16 cellular contexts compared by ENCODE assay signal in the genomic region with DNA sequence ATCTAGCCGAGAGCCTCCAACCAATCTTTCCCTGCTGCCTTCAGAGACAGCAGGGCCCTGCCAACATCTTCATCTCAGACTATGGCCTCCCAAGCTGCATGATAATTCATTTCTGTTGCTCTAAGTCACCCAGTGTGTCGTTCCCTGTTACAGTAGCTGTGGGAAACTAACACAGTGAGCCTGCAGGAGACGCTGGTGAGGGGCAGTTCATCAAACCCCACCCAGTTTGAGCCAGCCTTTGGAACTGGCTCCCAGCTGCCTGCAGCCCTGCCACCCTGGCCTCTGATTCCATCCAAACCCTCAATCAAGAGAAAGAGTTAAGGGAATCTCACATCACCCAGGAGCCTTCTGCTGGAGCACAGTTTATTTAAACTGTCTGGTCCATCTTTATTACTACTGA.
DNase-seq lines count a peak whose midpoint lies in the region; ATAC-seq, FAIRE-seq and TF ChIP-seq lines count a peak whose summit lies in the region.
"Had no signal": no experiment of that assay in that cellular context is flagged by ENCODE, and none has a peak within 500 bp of the region (broad histone marks: within the 10 kb centered on the region; RNA-seq: fewer than 3 reads in every experiment).

No MANE protein-coding gene starts in this region.

- peak; percentile 34 to 51; a peak in 3 of 4 replicates for TF ChIP-seq RAD21 in H1 (IDR thresholded peaks at IDR 0.05 in 1 of 2, conservative IDR thresholded peaks at IDR 0.05 in 1 of 2; ENCODE audit: low read depth in 2 of 2, low read length in 2 of 2)

- no peaks in the 10 kb centered on the region for H4K20me1 ChIP-seq in H1 (replicated peaks in 1 of 2; ENCODE audit: control insufficient read depth in 1 of 2, insufficient read depth in 2 of 2, low read length in 2 of 2)

- peak; percentile 4 for TF ChIP-seq CTCF in HFF-Myc (IDR thresholded peaks at IDR 0.05; ENCODE audit: low read depth, low read length, missing control alignments)
- peak; percentile 49 to 66 (median 50) for TF ChIP-seq CTCF in H1 (IDR thresholded peaks at IDR 0.05; ENCODE audit: control extremely low read depth in 1 of 3, insufficient read depth in 1 of 3, low read depth in 1 of 3, low read length in 3 of 3)
- no peak for TF ChIP-seq CTCF in mucosa of descending colon (IDR thresholded peaks at IDR 0.05)

- no peak overlapping the region for H2BK20ac ChIP-seq in H1 (ENCODE audit: low read length)

- no peak overlapping the region for H3K27ac Mint-ChIP-seq in activated T-helper 2 cell treated with anti-CD3 and anti-CD28 coated beads, Interferon-gamma antibody, Interleukin-2, Interleukin-4, amounts not matched to agents 10 μg/mL and 5 μg/mL and 100 μg/mL, durations not matched to agents 14 hours and 24 hours and 36 hours
- H3K27ac Mint-ChIP-seq: HFFc6 had no signal

- no peak overlapping the region for H2BK15ac ChIP-seq in H1 (ENCODE audit: low read length)

- H2AK5ac ChIP-seq in H1 (ENCODE audit: low read depth, low read length): no peak overlapping the region

- WGBS in H1 (ENCODE audit: extremely low coverage in 1 of 2, insufficient coverage in 1 of 2, insufficient read length in 1 of 2, insufficient replicate concordance in 2 of 2, low coverage in 1 of 2, low lambda C conversion rate in 2 of 2, missing lambda C conversion rate in 1 of 2), 2 experiments: 51% methylated on average over 3 of the region's 3 CpGs; no CpG with 5 or more reads in 1 of the 2 experiments

- H3K9ac ChIP-seq in H1 (replicated peaks in 1 of 4; ENCODE audit: extremely low read depth in 1 of 4, low read depth in 3 of 4, low read length in 3 of 4): no peak overlapping the region

- no peaks in the 10 kb centered on the region for H3K27me3 ChIP-seq in H1 (replicated peaks in 1 of 4; ENCODE audit: control insufficient read depth in 3 of 4, extremely low read depth in 1 of 4, insufficient read depth in 3 of 4, low read length in 3 of 4)
- H3K27me3 ChIP-seq: MG63, SJCRH30 had no signal

- H3K4me1 Mint-ChIP-seq in activated T-helper 2 cell treated with anti-CD3 and anti-CD28 coated beads, Interferon-gamma antibody, Interleukin-2, Interleukin-4, amounts not matched to agents 10 μg/mL and 5 μg/mL and 100 μg/mL, durations not matched to agents 14 hours and 24 hours and 36 hours (ENCODE audit: low read depth): peaks cover 7% of the 10 kb centered on the region

- ATAC-seq in mucosa of descending colon: peak; percentile 26

- no peak overlapping the region for H3K4me2 ChIP-seq in H1 (ENCODE audit: insufficient read depth in 1 of 2, low read depth in 2 of 2, low read length in 2 of 2)
- H3K4me2 ChIP-seq: PC-9 had no signal

- H3K27me3 Mint-ChIP-seq in activated T-helper 2 cell treated with anti-CD3 and anti-CD28 coated beads, Interferon-gamma antibody, Interleukin-2, Interleukin-4, amounts not matched to agents 10 μg/mL and 5 μg/mL and 100 μg/mL, durations not matched to agents 14 hours and 24 hours and 36 hours (ENCODE audit: low read depth): no peaks in the 10 kb centered on the region

- DNase-seq in ELF-1 (ENCODE audit: low read depth, low spot score) (peak; percentile 25), HFF-Myc (ENCODE audit: extremely low read depth, low read depth) (no peak), H1 (ENCODE audit: low read depth in 1 of 2, low spot score in 2 of 2) (no peak), mucosa of descending colon (no peak), activated gamma-delta T cell treated with Interleukin-2 at 50 U/mL for 16 hours (no peak), NCI-H187 treated with DMSO at 0.1 percent for 48 hours (lab: John Stamatoyannopoulos, UW) (no peak)
- no peak for DNase-seq in activated T-helper 2 cell treated with anti-CD3 and anti-CD28 coated beads, Interferon-gamma antibody, Interleukin-2, Interleukin-4, amounts not matched to agents 10 μg/mL and 5 μg/mL and 100 μg/mL, durations not matched to agents 14 hours and 24 hours and 36 hours (ENCODE audit: low spot score)
- DNase-seq: HFFc6, MG63, NCI-H1092 treated with DMSO at 0.1 percent for 48 hours, NCI-H1694 treated with DMSO at 0.1 percent for 48 hours, NCI-H446, PC-9, SJCRH30 had no signal

- no peak overlapping the region for H4K5ac ChIP-seq in H1 (ENCODE audit: insufficient read length, low read depth, low read length)

- CTCF ChIA-PET in H1 (lab: Charles Lee; ENCODE audit: partially characterized antibody): interaction anchor here (1.0 to 4.8 kb wide), 11 partner anchors 24 to 209 kb away, joined by 3 to 28 read pairs (median 6); no protein-coding TSS in a partner anchor

- H3K27ac ChIP-seq in H1 (ENCODE audit: low read depth, low read length): no peak overlapping the region
- H3K27ac ChIP-seq: C4-2B, PC-9, SJCRH30 had no signal

- H3K23ac ChIP-seq in H1 (ENCODE audit: insufficient read length): no peak overlapping the region

- intact Hi-C loops in mucosa of descending colon (cut with DNase I, micrococcal nuclease): no loop called here
- intact Hi-C loops in activated T-helper 2 cell treated with anti-CD3 and anti-CD28 coated beads, Interferon-gamma antibody, Interleukin-2, Interleukin-4, amounts not matched to agents 10 μg/mL and 5 μg/mL and 100 μg/mL, durations not matched to agents 14 hours and 24 hours and 36 hours (cut with micrococcal nuclease): no loop called here

- no peak overlapping the region for H3K4ac ChIP-seq in H1 (replicated peaks; ENCODE audit: insufficient read length, low read depth, low read length)

- no peak overlapping the region for H2BK120ac ChIP-seq in H1 (replicated peaks; ENCODE audit: low read depth, low read length)

- no peaks in the 10 kb centered on the region for H3K36me3 Mint-ChIP-seq in activated T-helper 2 cell treated with anti-CD3 and anti-CD28 coated beads, Interferon-gamma antibody, Interleukin-2, Interleukin-4, amounts not matched to agents 10 μg/mL and 5 μg/mL and 100 μg/mL, durations not matched to agents 14 hours and 24 hours and 36 hours (ENCODE audit: low read depth)

- H3K14ac ChIP-seq in H1 (ENCODE audit: insufficient read length): no peak overlapping the region

- TF ChIP-seq EP300 in H1 (IDR thresholded peaks at IDR 0.05; ENCODE audit: borderline replicate concordance in 1 of 2, low read depth in 2 of 2, low read length in 2 of 2): no peak

- no peak overlapping the region for H3K56ac ChIP-seq in H1 (replicated peaks; ENCODE audit: insufficient read length, low read depth, low read length)

- H4K91ac ChIP-seq in H1 (replicated peaks; ENCODE audit: insufficient read length, low read length): no peak overlapping the region

- no peak overlapping the region for H2BK12ac ChIP-seq in H1 (ENCODE audit: low read depth, low read length)

- peak; percentile 66 for FAIRE-seq in H1 (lab: Jason Lieb, UNC)
- FAIRE-seq: GM12892 had no signal

- H4K8ac ChIP-seq in H1 (ENCODE audit: extremely low read depth, insufficient read depth, low read length): no peak overlapping the region

- H3K4me3 ChIP-seq in HFF-Myc (replicated peaks; ENCODE audit: low read depth, low read length) (no peak overlapping the region), H1 (ENCODE audit: extremely low read depth in 1 of 4, insufficient read depth in 2 of 4, low read depth in 3 of 4, low read length in 4 of 4) (no peak overlapping the region), mucosa of descending colon (no peak overlapping the region)
- H3K4me3 ChIP-seq: MG63, PC-9, SJCRH30 had no signal

- no peaks in the 10 kb centered on the region for H3K9me3 Mint-ChIP-seq in activated T-helper 2 cell treated with anti-CD3 and anti-CD28 coated beads, Interferon-gamma antibody, Interleukin-2, Interleukin-4, amounts not matched to agents 10 μg/mL and 5 μg/mL and 100 μg/mL, durations not matched to agents 14 hours and 24 hours and 36 hours
- H3K9me3 Mint-ChIP-seq: HFFc6 had no signal

- H3K23me2 ChIP-seq in H1 (ENCODE audit: low read depth, low read length): no peaks in the 10 kb centered on the region

- H3K36me3 ChIP-seq in H1 (ENCODE audit: control insufficient read depth in 2 of 4, insufficient read depth in 4 of 4, low read length in 3 of 4) (no peaks in the 10 kb centered on the region), mucosa of descending colon (ENCODE audit: low read depth) (no peaks in the 10 kb centered on the region)
- H3K36me3 ChIP-seq: MG63, SJCRH30 had no signal

- POLR2A ChIA-PET in H1 (lab: Charles Lee; ENCODE audit: partially characterized antibody): interaction anchor here (1.5 kb wide), 1 partner anchor 51 kb away, joined by 4 read pairs; no protein-coding TSS in a partner anchor

- 0 out of 2 replicates have a peak overlapping the region, but pooled peaks have one; percentile 20 for H2AFZ ChIP-seq in H1 (ENCODE audit: low read length)
- H2AFZ ChIP-seq: PC-9 had no signal

- no peak overlapping the region for H3K18ac ChIP-seq in H1 (ENCODE audit: extremely low read depth, low read length)

- H2BK5ac ChIP-seq in H1 (ENCODE audit: low read depth, low read length): no peak overlapping the region

- H3K79me1 ChIP-seq in H1 (ENCODE audit: low read depth, low read length): no peaks in the 10 kb centered on the region

- no peak for TF ChIP-seq POLR2A in H1 (IDR thresholded peaks at IDR 0.05; ENCODE audit: control extremely low read depth in 1 of 2, low read depth in 2 of 2, low read length in 2 of 2)

- no peaks in the 10 kb centered on the region for H3K79me2 ChIP-seq in H1 (ENCODE audit: control insufficient read depth in 1 of 2, insufficient read depth in 2 of 2, low read length in 2 of 2)

- H3K4me1 ChIP-seq in H1 (replicated peaks in 1 of 4; ENCODE audit: control insufficient read depth in 3 of 4, insufficient read depth in 4 of 4, low read length in 3 of 4): peaks cover 0 to 3% (median 0%) of the 10 kb centered on the region in 4 experiments; a peak in 1 of 7 replicates
- no peaks in the 10 kb centered on the region for H3K4me1 ChIP-seq in mucosa of descending colon (ENCODE audit: low read depth)
- H3K4me1 ChIP-seq: SJCRH30 had no signal

- no peak overlapping the region for H3K4me3 Mint-ChIP-seq in activated T-helper 2 cell treated with anti-CD3 and anti-CD28 coated beads, Interferon-gamma antibody, Interleukin-2, Interleukin-4, amounts not matched to agents 10 μg/mL and 5 μg/mL and 100 μg/mL, durations not matched to agents 14 hours and 24 hours and 36 hours (ENCODE audit: low read depth)
- H3K4me3 Mint-ChIP-seq: HFFc6 had no signal

- no peaks in the 10 kb centered on the region for H3K9me3 ChIP-seq in H1 (ENCODE audit: insufficient read depth in 2 of 2, low read depth in 1 of 2, low read length in 1 of 2)
- H3K9me3 ChIP-seq in mucosa of descending colon: no peaks in the 10 kb centered on the region
- H3K9me3 ChIP-seq: MG63, SJCRH30 had no signal

TF ChIP-seq in H1, 55 proteins besides CTCF, POLR2A, EP300 and RAD21:
- TF ChIP-seq RXRA (IDR thresholded peaks at IDR 0.05; ENCODE audit: insufficient read depth, low read depth, low read length): no peak
- TF ChIP-seq CTBP2 (IDR thresholded peaks at IDR 0.05; ENCODE audit: borderline replicate concordance, insufficient read depth, insufficient read length, low read length): no peak
